16 cellular contexts compared by ENCODE assay signal in genomic region chr1:153717330-153717729, GRCh38. TPM values are rescaled to one million over a fixed set of nuclear protein-coding genes. Genes with fewer than 3 reads are reported as not detected.
DNase-seq lines count a peak whose midpoint lies in the region; ATAC-seq and TF ChIP-seq lines count a peak whose summit lies in the region.
"Had no signal": no experiment of that assay in that cellular context is flagged by ENCODE, and none has a peak within 500 bp of the region (broad histone marks: within the 10 kb centered on the region; RNA-seq: fewer than 3 reads in every experiment).

No MANE protein-coding gene starts in this region.

- H3K36me3 ChIP-seq in Caco-2 (ENCODE audit: control insufficient read depth, insufficient read depth, low read length), result no peaks in the 10 kb centered on the region
- H3K36me3 ChIP-seq: BE2C had no signal

- H3K4me3 ChIP-seq in Caco-2 (ENCODE audit: low read depth, low read length), result no peak overlapping the region
- H3K4me3 ChIP-seq: GM23338 had no signal

- intact Hi-C loops in Caco-2 (cut with micrococcal nuclease; ENCODE audit: unreplicated experiment) (no loop called here), posterior cingulate gyrus (cut with DNase I) (no loop called here)

- H3K9me3 Mint-ChIP-seq in activated T-cell treated with anti-CD3 and anti-CD28 coated beads, Interleukin-2, amount 50 U/mL, for 24 hours, result no peaks in the 10 kb centered on the region
- no peaks in the 10 kb centered on the region for H3K9me3 Mint-ChIP-seq in activated naive CD8-positive, alpha-beta T cell treated with anti-CD3 and anti-CD28 coated beads, Interleukin-2, amount 50 U/mL, for 24 hours
- H3K9me3 Mint-ChIP-seq in activated naive CD8-positive, alpha-beta T cell treated with anti-CD3 and anti-CD28 coated beads for 36 hours, result no peaks in the 10 kb centered on the region
- no peaks in the 10 kb centered on the region for H3K9me3 Mint-ChIP-seq in stimulated activated effector memory CD8-positive, alpha-beta T cell treated with anti-CD3 and anti-CD28 coated beads, Interleukin-12 subunit alpha, Interleukin-12 subunit beta, amount 100 ng/mL, for 72 hours
- H3K9me3 Mint-ChIP-seq in Caco-2 (ENCODE audit: unreplicated experiment), result no peaks in the 10 kb centered on the region
- H3K9me3 Mint-ChIP-seq: CD4-positive, CD25-positive, alpha-beta regulatory T cell; CD8-positive, alpha-beta memory T cell; GM23338; HFFc6 had no signal

- H3K27me3 Mint-ChIP-seq in activated T-cell treated with anti-CD3 and anti-CD28 coated beads, Interleukin-2, amount 50 U/mL, for 24 hours, result peaks cover 8% of the 10 kb centered on the region
- peaks cover 4% of the 10 kb centered on the region for H3K27me3 Mint-ChIP-seq in activated naive CD8-positive, alpha-beta T cell treated with anti-CD3 and anti-CD28 coated beads, Interleukin-2, amount 50 U/mL, for 24 hours
- peaks cover 3% of the 10 kb centered on the region for H3K27me3 Mint-ChIP-seq in activated naive CD8-positive, alpha-beta T cell treated with anti-CD3 and anti-CD28 coated beads for 36 hours
- H3K27me3 Mint-ChIP-seq in Caco-2 (ENCODE audit: insufficient read depth, unreplicated experiment), result no peaks in the 10 kb centered on the region

- BruUV-seq in Caco-2 (replicated peaks; lab: Mats Ljungman, UMichigan), result no TSS peak

- POLR2A ChIA-PET in Caco-2 (lab: Charles Lee), result no interaction called here

- H3K4me1 Mint-ChIP-seq in activated T-cell treated with anti-CD3 and anti-CD28 coated beads, Interleukin-2, amount 50 U/mL, for 24 hours (ENCODE audit: low read depth), result peaks cover 10% of the 10 kb centered on the region
- peaks cover 8% of the 10 kb centered on the region for H3K4me1 Mint-ChIP-seq in activated naive CD8-positive, alpha-beta T cell treated with anti-CD3 and anti-CD28 coated beads, Interleukin-2, amount 50 U/mL, for 24 hours
- H3K4me1 Mint-ChIP-seq in activated naive CD8-positive, alpha-beta T cell treated with anti-CD3 and anti-CD28 coated beads for 36 hours, result peaks cover 3% of the 10 kb centered on the region
- no peaks in the 10 kb centered on the region for H3K4me1 Mint-ChIP-seq in stimulated activated effector memory CD8-positive, alpha-beta T cell treated with anti-CD3 and anti-CD28 coated beads, Interleukin-12 subunit alpha, Interleukin-12 subunit beta, amount 100 ng/mL, for 72 hours
- no peaks in the 10 kb centered on the region for H3K4me1 Mint-ChIP-seq in Caco-2 (ENCODE audit: low read depth, unreplicated experiment)
- H3K4me1 Mint-ChIP-seq: CD4-positive, CD25-positive, alpha-beta regulatory T cell; CD8-positive, alpha-beta memory T cell; GM23338 had no signal

- no peak for TF ChIP-seq CTCF in Caco-2 (IDR thresholded peaks at IDR 0.05; ENCODE audit: insufficient read depth in 1 of 2, low read depth in 1 of 2, low read length in 1 of 2, severe bottlenecking in 1 of 2, unreplicated experiment in 1 of 2)

- H3K4me3 Mint-ChIP-seq in activated T-cell treated with anti-CD3 and anti-CD28 coated beads, Interleukin-2, amount 50 U/mL, for 24 hours, result no peak overlapping the region
- no peak overlapping the region for H3K4me3 Mint-ChIP-seq in activated naive CD8-positive, alpha-beta T cell treated with anti-CD3 and anti-CD28 coated beads, Interleukin-2, amount 50 U/mL, for 24 hours
- no peak overlapping the region for H3K4me3 Mint-ChIP-seq in activated naive CD8-positive, alpha-beta T cell treated with anti-CD3 and anti-CD28 coated beads for 36 hours
- H3K4me3 Mint-ChIP-seq in stimulated activated effector memory CD8-positive, alpha-beta T cell treated with anti-CD3 and anti-CD28 coated beads, Interleukin-12 subunit alpha, Interleukin-12 subunit beta, amount 100 ng/mL, for 72 hours, result no peak overlapping the region
- no peak overlapping the region for H3K4me3 Mint-ChIP-seq in Caco-2 (ENCODE audit: unreplicated experiment)
- H3K4me3 Mint-ChIP-seq: CD4-positive, CD25-positive, alpha-beta regulatory T cell; CD8-positive, alpha-beta memory T cell; GM23338; HFFc6 had no signal

- no peak for DNase-seq in activated T-cell treated with anti-CD3 and anti-CD28 coated beads, Interleukin-2, amount 50 U/mL, for 24 hours
- no peak for DNase-seq in activated T-cell treated with anti-CD3 and anti-CD28 coated beads, Interleukin-2, amount 50 U/mL, for 48 hours
- no peak for DNase-seq in activated naive CD8-positive, alpha-beta T cell treated with anti-CD3 and anti-CD28 coated beads, Interleukin-2, amount 50 U/mL, for 24 hours
- DNase-seq in activated naive CD8-positive, alpha-beta T cell treated with anti-CD3 and anti-CD28 coated beads for 36 hours, result no peak
- DNase-seq in stimulated activated effector memory CD8-positive, alpha-beta T cell treated with anti-CD3 and anti-CD28 coated beads, Interleukin-12 subunit alpha, Interleukin-12 subunit beta, amount 100 ng/mL, for 72 hours (ENCODE audit: low spot score in 2 of 2), result no peak
- DNase-seq in Caco-2, result no peak
- DNase-seq in posterior cingulate gyrus, result no peak
- DNase-seq: ACHN; BE2C; C1 segment of cervical spinal cord; CD4-positive, CD25-positive, alpha-beta regulatory T cell; CD8-positive, alpha-beta memory T cell; COR-L47; HCEC 1CT; HFFc6 had no signal

- peak; percentile 61 for ATAC-seq in activated naive CD8-positive, alpha-beta T cell treated with anti-CD3 and anti-CD28 coated beads, Interleukin-2, amount 50 U/mL, for 24 hours
- peak; percentile 84 for ATAC-seq in stimulated activated effector memory CD8-positive, alpha-beta T cell treated with anti-CD3 and anti-CD28 coated beads, Interleukin-12 subunit alpha, Interleukin-12 subunit beta, amount 100 ng/mL, for 72 hours
- ATAC-seq: GM23338 had no signal

- no peaks in the 10 kb centered on the region for H3K27me3 ChIP-seq in Caco-2 (replicated peaks; ENCODE audit: control insufficient read depth, insufficient read depth, low read length)
- H3K27me3 ChIP-seq: BE2C had no signal

- CTCF ChIA-PET in Caco-2 (lab: Charles Lee), result no interaction called here

- no peaks in the 10 kb centered on the region for H3K9me3 ChIP-seq in Caco-2
- H3K9me3 ChIP-seq: BE2C had no signal

- no peaks in the 10 kb centered on the region for H3K4me1 ChIP-seq in Caco-2
- H3K4me1 ChIP-seq: BE2C had no signal

- peak overlapping the region; percentile 73 for H3K27ac Mint-ChIP-seq in activated T-cell treated with anti-CD3 and anti-CD28 coated beads, Interleukin-2, amount 50 U/mL, for 24 hours
- no peak overlapping the region for H3K27ac Mint-ChIP-seq in activated naive CD8-positive, alpha-beta T cell treated with anti-CD3 and anti-CD28 coated beads, Interleukin-2, amount 50 U/mL, for 24 hours
- no peak overlapping the region for H3K27ac Mint-ChIP-seq in activated naive CD8-positive, alpha-beta T cell treated with anti-CD3 and anti-CD28 coated beads for 36 hours
- no peak overlapping the region for H3K27ac Mint-ChIP-seq in stimulated activated effector memory CD8-positive, alpha-beta T cell treated with anti-CD3 and anti-CD28 coated beads, Interleukin-12 subunit alpha, Interleukin-12 subunit beta, amount 100 ng/mL, for 72 hours
- H3K27ac Mint-ChIP-seq in Caco-2 (ENCODE audit: unreplicated experiment), result no peak overlapping the region
- H3K27ac Mint-ChIP-seq: GM23338, HFFc6 had no signal

- no peaks in the 10 kb centered on the region for H3K36me3 Mint-ChIP-seq in activated T-cell treated with anti-CD3 and anti-CD28 coated beads, Interleukin-2, amount 50 U/mL, for 24 hours (ENCODE audit: low read depth)
- H3K36me3 Mint-ChIP-seq in activated naive CD8-positive, alpha-beta T cell treated with anti-CD3 and anti-CD28 coated beads, Interleukin-2, amount 50 U/mL, for 24 hours (ENCODE audit: low read depth), result no peaks in the 10 kb centered on the region
- H3K36me3 Mint-ChIP-seq in activated naive CD8-positive, alpha-beta T cell treated with anti-CD3 and anti-CD28 coated beads for 36 hours, result no peaks in the 10 kb centered on the region
- H3K36me3 Mint-ChIP-seq in stimulated activated effector memory CD8-positive, alpha-beta T cell treated with anti-CD3 and anti-CD28 coated beads, Interleukin-12 subunit alpha, Interleukin-12 subunit beta, amount 100 ng/mL, for 72 hours, result peaks cover 9% of the 10 kb centered on the region
- H3K36me3 Mint-ChIP-seq in Caco-2 (ENCODE audit: insufficient read depth, unreplicated experiment), result no peaks in the 10 kb centered on the region
- H3K36me3 Mint-ChIP-seq: CD4-positive, CD25-positive, alpha-beta regulatory T cell; CD8-positive, alpha-beta memory T cell had no signal

RNA-seq across cellular contexts. Expression of gene INTS3, which starts 10.5 kb away (rescaled TPM):
- total RNA-seq in activated naive CD8-positive, alpha-beta T cell treated with anti-CD3 and anti-CD28 coated beads for 36 hours, result 10 to 100 TPM; 47.9 to 48.0 TPM
- 39.0 and 43.4 TPM in 2 replicates for total RNA-seq in Caco-2 (2022)

RNA-seq across cellular contexts. Expression of gene NPR1, which starts 38.8 kb away (rescaled TPM):
- under 1 TPM in 1 of 2 experiments, not detected in 1; 0.06 TPM for total RNA-seq in activated naive CD8-positive, alpha-beta T cell treated with anti-CD3 and anti-CD28 coated beads for 36 hours
- 1.4 and 2.0 TPM in 2 replicates for total RNA-seq in Caco-2 (2022)
- total RNA-seq: CD4-positive, CD25-positive, alpha-beta regulatory T cell; CD8-positive, alpha-beta memory T cell had no signal

RNA-seq across cellular contexts. Expression of gene ILF2, which starts 46.5 kb away (rescaled TPM):
- total RNA-seq in activated naive CD8-positive, alpha-beta T cell treated with anti-CD3 and anti-CD28 coated beads for 36 hours, result 100 to 1,000 TPM; 419 to 431 TPM
- 287 and 289 TPM in 2 replicates for total RNA-seq in Caco-2 (2022)

RNA-seq across cellular contexts. Expression of gene SLC27A3, which starts 57.9 kb away (rescaled TPM):
- 1 to 10 TPM; 6.4 to 6.9 TPM for total RNA-seq in activated naive CD8-positive, alpha-beta T cell treated with anti-CD3 and anti-CD28 coated beads for 36 hours
- total RNA-seq in Caco-2 (2022), result 22.8 and 27.2 TPM in 2 replicates

RNA-seq across cellular contexts. Expression of gene SNAPIN, which starts 58.8 kb away (rescaled TPM):
- 10 to 100 TPM; 32.9 to 34.7 TPM for total RNA-seq in activated naive CD8-positive, alpha-beta T cell treated with anti-CD3 and anti-CD28 coated beads for 36 hours
- total RNA-seq in Caco-2 (2022), result 32.8 and 34.1 TPM in 2 replicates
